In the genomic region with DNA sequence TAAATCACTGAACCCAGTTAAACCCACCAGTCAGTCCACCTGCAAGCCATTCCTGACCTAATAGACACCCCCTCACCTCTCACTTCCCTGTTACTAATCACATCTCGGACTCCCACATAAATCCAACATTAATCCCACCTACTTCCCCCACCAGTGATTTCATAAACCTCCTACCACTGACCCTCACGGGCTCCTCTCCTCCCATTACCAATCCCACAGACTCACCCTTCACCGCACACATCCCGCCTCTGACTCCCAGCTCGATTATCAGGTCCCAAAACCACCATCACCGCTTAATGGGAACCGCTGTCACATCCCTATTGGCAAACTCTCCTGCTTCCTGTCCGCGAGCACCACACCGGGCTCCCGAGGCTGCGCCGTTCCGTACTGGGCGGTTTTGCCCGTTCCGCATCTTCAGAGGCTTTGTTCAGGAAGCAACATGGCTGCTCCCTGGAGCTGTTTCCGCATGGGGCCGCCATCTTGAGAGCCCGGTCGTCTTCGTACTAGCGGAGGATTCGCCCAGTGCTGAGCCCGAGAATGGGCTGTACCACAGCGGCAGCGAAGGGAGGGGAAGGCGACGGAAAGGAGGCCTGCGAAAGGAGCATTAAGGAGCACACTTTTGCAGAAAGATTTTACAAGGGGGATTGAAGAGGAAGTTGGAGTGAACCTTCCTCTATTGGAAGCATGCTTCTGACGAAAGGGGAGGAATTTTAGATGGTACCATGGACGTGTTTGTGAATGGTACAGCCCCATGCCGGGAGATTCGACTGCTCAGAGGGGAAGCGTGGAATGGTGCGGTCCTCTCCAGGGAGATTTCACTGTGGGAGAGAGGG, we compare ENCODE assay signal across 1 cellular context.
TF ChIP-seq lines count a peak whose summit lies in the region.

TSS of gene ZNF300 (minus strand) at position 502 of the 833 bp plus-strand sequence. CDS start 1,825 bp downstream, outside the sequence.

TF ChIP-seq in HepG2, 621 proteins besides CTCF, POLR2A, EP300 and RAD21 (continued from another document and continues in another):
- TF ChIP-seq, protein P1, sequence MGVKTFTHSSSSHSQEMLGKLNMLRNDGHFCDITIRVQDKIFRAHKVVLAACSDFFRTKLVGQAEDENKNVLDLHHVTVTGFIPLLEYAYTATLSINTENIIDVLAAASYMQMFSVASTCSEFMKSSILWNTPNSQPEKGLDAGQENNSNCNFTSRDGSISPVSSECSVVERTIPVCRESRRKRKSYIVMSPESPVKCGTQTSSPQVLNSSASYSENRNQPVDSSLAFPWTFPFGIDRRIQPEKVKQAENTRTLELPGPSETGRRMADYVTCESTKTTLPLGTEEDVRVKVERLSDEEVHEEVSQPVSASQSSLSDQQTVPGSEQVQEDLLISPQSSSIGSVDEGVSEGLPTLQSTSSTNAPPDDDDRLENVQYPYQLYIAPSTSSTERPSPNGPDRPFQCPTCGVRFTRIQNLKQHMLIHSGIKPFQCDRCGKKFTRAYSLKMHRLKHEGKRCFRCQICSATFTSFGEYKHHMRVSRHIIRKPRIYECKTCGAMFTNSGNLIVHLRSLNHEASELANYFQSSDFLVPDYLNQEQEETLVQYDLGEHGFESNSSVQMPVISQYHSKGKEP (CRISPR knock-in tag; IDR thresholded peaks at IDR 0.05): no peak
- no peak for TF ChIP-seq ZNF746 (CRISPR knock-in tag; IDR thresholded peaks at IDR 0.05)
- TF ChIP-seq KLF12 (CRISPR knock-in tag; IDR thresholded peaks at IDR 0.05; ENCODE audit: borderline replicate concordance): 0 out of 2 replicates have a peak, but pooled peaks have one; percentile 55
- TF ChIP-seq TBX2 (CRISPR knock-in tag; IDR thresholded peaks at IDR 0.05; ENCODE audit: borderline replicate concordance): peak; percentile 60
- TF ChIP-seq NAIF1 (CRISPR knock-in tag; IDR thresholded peaks at IDR 0.05; ENCODE audit: borderline replicate concordance): no peak
- no peak; the same call in 1 of the 2 replicates for TF ChIP-seq RFXANK (CRISPR knock-in tag; IDR thresholded peaks at IDR 0.05)
- no peak for TF ChIP-seq SOX6 (IDR thresholded peaks at IDR 0.05)
- TF ChIP-seq SOX6 (CRISPR knock-in tag; IDR thresholded peaks at IDR 0.05): 0 out of 2 replicates have a peak, but pooled peaks have one; percentile 17
- TF ChIP-seq ETV6 (CRISPR knock-in tag; conservative IDR thresholded peaks at IDR 0.05): peak; percentile 46
- TF ChIP-seq ZNF101 (CRISPR knock-in tag; IDR thresholded peaks at IDR 0.05; ENCODE audit: borderline replicate concordance, low read depth): no peak
- no peak for TF ChIP-seq KDM4B (CRISPR knock-in tag; IDR thresholded peaks at IDR 0.05)
- TF ChIP-seq FOXK1 (CRISPR knock-in tag; IDR thresholded peaks at IDR 0.05; ENCODE audit: borderline replicate concordance, low read depth): peak; percentile 50; the same call in 1 of the 2 replicates
- TF ChIP-seq PPARG (CRISPR knock-in tag; conservative IDR thresholded peaks at IDR 0.05): no peak
- TF ChIP-seq ZNF672 (CRISPR knock-in tag; IDR thresholded peaks at IDR 0.05): no peak
- TF ChIP-seq ZNF430 (CRISPR knock-in tag; IDR thresholded peaks at IDR 0.05): no peak
- peak; percentile 41; the same call in 1 of the 2 replicates for TF ChIP-seq JUND (CRISPR knock-in tag; IDR thresholded peaks at IDR 0.05)
- 0 out of 2 replicates have a peak, but pooled peaks have one; percentile 35 for TF ChIP-seq ZNF761 (CRISPR knock-in tag; conservative IDR thresholded peaks at IDR 0.05)
- no peak for TF ChIP-seq KLF9 (CRISPR knock-in tag; IDR thresholded peaks at IDR 0.05; ENCODE audit: low read depth)
- TF ChIP-seq, protein P2, sequence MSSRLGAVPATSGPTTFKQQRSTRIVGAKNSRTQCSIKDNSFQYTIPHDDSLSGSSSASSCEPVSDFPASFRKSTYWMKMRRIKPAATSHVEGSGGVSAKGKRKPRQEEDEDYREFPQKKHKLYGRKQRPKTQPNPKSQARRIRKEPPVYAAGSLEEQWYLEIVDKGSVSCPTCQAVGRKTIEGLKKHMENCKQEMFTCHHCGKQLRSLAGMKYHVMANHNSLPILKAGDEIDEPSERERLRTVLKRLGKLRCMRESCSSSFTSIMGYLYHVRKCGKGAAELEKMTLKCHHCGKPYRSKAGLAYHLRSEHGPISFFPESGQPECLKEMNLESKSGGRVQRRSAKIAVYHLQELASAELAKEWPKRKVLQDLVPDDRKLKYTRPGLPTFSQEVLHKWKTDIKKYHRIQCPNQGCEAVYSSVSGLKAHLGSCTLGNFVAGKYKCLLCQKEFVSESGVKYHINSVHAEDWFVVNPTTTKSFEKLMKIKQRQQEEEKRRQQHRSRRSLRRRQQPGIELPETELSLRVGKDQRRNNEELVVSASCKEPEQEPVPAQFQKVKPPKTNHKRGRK (CRISPR knock-in tag; IDR thresholded peaks at IDR 0.05): no peak
- TF ChIP-seq PHF5A (CRISPR knock-in tag; IDR thresholded peaks at IDR 0.05; ENCODE audit: low read depth, unreplicated experiment): peak; percentile 26
- TF ChIP-seq, protein P3, sequence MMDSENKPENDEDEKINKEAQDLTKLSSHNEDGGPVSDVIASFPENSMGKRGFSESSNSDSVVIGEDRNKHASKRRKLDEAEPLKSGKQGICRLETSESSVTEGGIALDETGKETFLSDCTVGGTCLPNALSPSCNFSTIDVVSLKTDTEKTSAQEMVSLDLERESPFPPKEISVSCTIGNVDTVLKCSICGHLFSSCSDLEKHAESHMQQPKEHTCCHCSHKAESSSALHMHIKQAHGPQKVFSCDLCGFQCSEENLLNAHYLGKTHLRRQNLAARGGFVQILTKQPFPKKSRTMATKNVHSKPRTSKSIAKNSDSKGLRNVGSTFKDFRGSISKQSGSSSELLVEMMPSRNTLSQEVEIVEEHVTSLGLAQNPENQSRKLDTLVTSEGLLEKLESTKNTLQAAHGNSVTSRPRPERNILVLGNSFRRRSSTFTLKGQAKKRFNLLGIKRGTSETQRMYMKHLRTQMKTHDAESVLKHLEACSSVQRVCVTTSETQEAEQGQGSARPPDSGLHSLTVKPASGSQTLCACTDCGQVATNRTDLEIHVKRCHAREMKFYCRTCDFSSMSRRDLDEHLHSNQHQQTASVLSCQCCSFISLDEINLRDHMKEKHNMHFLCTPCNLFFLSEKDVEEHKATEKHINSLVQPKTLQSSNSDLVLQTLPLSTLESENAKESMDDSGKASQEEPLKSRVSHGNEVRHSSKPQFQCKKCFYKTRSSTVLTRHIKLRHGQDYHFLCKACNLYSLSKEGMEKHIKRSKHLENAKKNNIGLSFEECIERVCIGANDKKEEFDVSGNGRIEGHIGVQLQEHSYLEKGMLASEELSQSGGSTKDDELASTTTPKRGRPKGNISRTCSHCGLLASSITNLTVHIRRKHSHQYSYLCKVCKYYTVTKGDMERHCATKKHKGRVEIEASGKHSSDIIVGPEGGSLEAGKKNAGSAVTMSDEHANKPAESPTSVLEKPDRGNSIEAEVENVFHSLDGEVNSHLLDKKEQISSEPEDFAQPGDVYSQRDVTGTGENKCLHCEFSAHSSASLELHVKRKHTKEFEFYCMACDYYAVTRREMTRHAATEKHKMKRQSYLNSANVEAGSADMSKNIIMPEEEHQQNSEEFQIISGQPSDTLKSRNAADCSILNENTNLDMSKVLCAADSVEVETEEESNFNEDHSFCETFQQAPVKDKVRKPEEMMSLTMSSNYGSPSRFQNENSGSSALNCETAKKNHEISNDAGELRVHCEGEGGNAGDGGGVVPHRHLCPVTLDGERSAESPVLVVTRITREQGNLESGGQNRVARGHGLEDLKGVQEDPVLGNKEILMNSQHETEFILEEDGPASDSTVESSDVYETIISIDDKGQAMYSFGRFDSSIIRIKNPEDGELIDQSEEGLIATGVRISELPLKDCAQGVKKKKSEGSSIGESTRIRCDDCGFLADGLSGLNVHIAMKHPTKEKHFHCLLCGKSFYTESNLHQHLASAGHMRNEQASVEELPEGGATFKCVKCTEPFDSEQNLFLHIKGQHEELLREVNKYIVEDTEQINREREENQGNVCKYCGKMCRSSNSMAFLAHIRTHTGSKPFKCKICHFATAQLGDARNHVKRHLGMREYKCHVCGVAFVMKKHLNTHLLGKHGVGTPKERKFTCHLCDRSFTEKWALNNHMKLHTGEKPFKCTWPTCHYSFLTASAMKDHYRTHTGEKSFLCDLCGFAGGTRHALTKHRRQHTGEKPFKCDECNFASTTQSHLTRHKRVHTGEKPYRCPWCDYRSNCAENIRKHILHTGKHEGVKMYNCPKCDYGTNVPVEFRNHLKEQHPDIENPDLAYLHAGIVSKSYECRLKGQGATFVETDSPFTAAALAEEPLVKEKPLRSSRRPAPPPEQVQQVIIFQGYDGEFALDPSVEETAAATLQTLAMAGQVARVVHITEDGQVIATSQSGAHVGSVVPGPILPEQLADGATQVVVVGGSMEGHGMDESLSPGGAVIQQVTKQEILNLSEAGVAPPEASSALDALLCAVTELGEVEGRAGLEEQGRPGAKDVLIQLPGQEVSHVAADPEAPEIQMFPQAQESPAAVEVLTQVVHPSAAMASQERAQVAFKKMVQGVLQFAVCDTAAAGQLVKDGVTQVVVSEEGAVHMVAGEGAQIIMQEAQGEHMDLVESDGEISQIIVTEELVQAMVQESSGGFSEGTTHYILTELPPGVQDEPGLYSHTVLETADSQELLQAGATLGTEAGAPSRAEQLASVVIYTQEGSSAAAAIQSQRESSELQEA (CRISPR knock-in tag; IDR thresholded peaks at IDR 0.05; ENCODE audit: not compliant biosample characterization): no peak
- TF ChIP-seq FOXP1 (IDR thresholded peaks at IDR 0.05): no peak
- no peak for TF ChIP-seq FOXP1 (CRISPR knock-in tag; IDR thresholded peaks at IDR 0.05)
- no peak for TF ChIP-seq ZNF674 (CRISPR knock-in tag; IDR thresholded peaks at IDR 0.05; ENCODE audit: low read depth)
- TF ChIP-seq SATB2 (CRISPR knock-in tag; IDR thresholded peaks at IDR 0.05): no peak
- TF ChIP-seq MTERF4 (CRISPR knock-in tag; IDR thresholded peaks at IDR 0.05): no peak
- no peak for TF ChIP-seq GLI4 (CRISPR knock-in tag; IDR thresholded peaks at IDR 0.05; ENCODE audit: borderline replicate concordance)
- TF ChIP-seq SALL2 (CRISPR knock-in tag; IDR thresholded peaks at IDR 0.05): no peak
- TF ChIP-seq CSRNP2 (CRISPR knock-in tag; conservative IDR thresholded peaks at IDR 0.05; ENCODE audit: low read depth): no peak
- TF ChIP-seq ZBTB34 (CRISPR knock-in tag; IDR thresholded peaks at IDR 0.05): no peak
- TF ChIP-seq ZNF570 (CRISPR knock-in tag; IDR thresholded peaks at IDR 0.05; ENCODE audit: borderline replicate concordance): no peak
- no peak for TF ChIP-seq ZNF546 (CRISPR knock-in tag; conservative IDR thresholded peaks at IDR 0.05)
- TF ChIP-seq ZBTB21 (CRISPR knock-in tag; IDR thresholded peaks at IDR 0.05): no peak
- peak; percentile 93 for TF ChIP-seq ZNF441 (CRISPR knock-in tag; IDR thresholded peaks at IDR 0.05; ENCODE audit: borderline replicate concordance)
- no peak for TF ChIP-seq ZNF292 (CRISPR knock-in tag; IDR thresholded peaks at IDR 0.05; ENCODE audit: borderline replicate concordance, low read depth)
- TF ChIP-seq, protein P4, sequence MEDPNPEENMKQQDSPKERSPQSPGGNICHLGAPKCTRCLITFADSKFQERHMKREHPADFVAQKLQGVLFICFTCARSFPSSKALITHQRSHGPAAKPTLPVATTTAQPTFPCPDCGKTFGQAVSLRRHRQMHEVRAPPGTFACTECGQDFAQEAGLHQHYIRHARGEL (CRISPR knock-in tag; IDR thresholded peaks at IDR 0.05): no peak
- no peak for TF ChIP-seq FOXM1 (CRISPR knock-in tag; IDR thresholded peaks at IDR 0.05)
- no peak for TF ChIP-seq ZNF660 (CRISPR knock-in tag; IDR thresholded peaks at IDR 0.05; ENCODE audit: borderline replicate concordance, low read depth)
- no peak for TF ChIP-seq TRIM22 (IDR thresholded peaks at IDR 0.05)
- TF ChIP-seq, protein P5, sequence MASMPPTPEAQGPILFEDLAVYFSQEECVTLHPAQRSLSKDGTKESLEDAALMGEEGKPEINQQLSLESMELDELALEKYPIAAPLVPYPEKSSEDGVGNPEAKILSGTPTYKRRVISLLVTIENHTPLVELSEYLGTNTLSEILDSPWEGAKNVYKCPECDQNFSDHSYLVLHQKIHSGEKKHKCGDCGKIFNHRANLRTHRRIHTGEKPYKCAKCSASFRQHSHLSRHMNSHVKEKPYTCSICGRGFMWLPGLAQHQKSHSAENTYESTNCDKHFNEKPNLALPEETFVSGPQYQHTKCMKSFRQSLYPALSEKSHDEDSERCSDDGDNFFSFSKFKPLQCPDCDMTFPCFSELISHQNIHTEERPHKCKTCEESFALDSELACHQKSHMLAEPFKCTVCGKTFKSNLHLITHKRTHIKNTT (CRISPR knock-in tag; IDR thresholded peaks at IDR 0.05): no peak
- TF ChIP-seq ZNF547 (CRISPR knock-in tag; IDR thresholded peaks at IDR 0.05): 0 out of 2 replicates have a peak, but pooled peaks have one; percentile 28
- peak; percentile 82; the same call in 1 of the 2 replicates for TF ChIP-seq ZIK1 (CRISPR knock-in tag; IDR thresholded peaks at IDR 0.05; ENCODE audit: borderline replicate concordance, low read depth)
